In genomic region chr6:34062815-34063214, GRCh38 we compare ENCODE assay signal across 13 cellular contexts.
DNase-seq lines count a peak whose midpoint lies in the region; FAIRE-seq and TF ChIP-seq lines count a peak whose summit lies in the region.
"Had no signal": no experiment of that assay in that cellular context is flagged by ENCODE, and none has a peak within 500 bp of the region (broad histone marks: within the 10 kb centered on the region; RNA-seq: fewer than 3 reads in every experiment).

No MANE protein-coding gene starts in this region.

- H4K8ac ChIP-seq in H1 (ENCODE audit: extremely low read depth, insufficient read depth, low read length) (no peak overlapping the region), neuronal stem cell (ENCODE audit: low read depth, low read length) (peak overlapping the region; percentile 54)

- no peak overlapping the region for H2BK120ac ChIP-seq in H1 (replicated peaks; ENCODE audit: low read depth, low read length)
- peak overlapping the region; percentile 58 for H2BK120ac ChIP-seq in neuronal stem cell (ENCODE audit: low read depth, low read length)

- no peaks in the 10 kb centered on the region for H3K36me3 ChIP-seq in H1 (ENCODE audit: control insufficient read depth in 2 of 4, insufficient read depth in 4 of 4, low read length in 3 of 4)
- H3K36me3 ChIP-seq in neuronal stem cell (replicated peaks in 1 of 2; ENCODE audit: control insufficient read depth in 2 of 2, insufficient read depth in 2 of 2, low read length in 2 of 2), result no peaks in the 10 kb centered on the region
- H3K36me3 ChIP-seq: SJSA1 had no signal

- H4K20me1 ChIP-seq in H1 (replicated peaks in 1 of 2; ENCODE audit: control insufficient read depth in 1 of 2, insufficient read depth in 2 of 2, low read length in 2 of 2), result peaks cover 2 to 6% of the 10 kb centered on the region in 2 experiments

- H2BK15ac ChIP-seq in H1 (ENCODE audit: low read length) (no peak overlapping the region), neuronal stem cell (ENCODE audit: low read length) (no peak overlapping the region)

- H3K4me3 ChIP-seq in H1 (ENCODE audit: extremely low read depth in 1 of 4, insufficient read depth in 2 of 4, low read depth in 3 of 4, low read length in 4 of 4), result no peak overlapping the region
- no peak overlapping the region for H3K4me3 ChIP-seq in neuronal stem cell (ENCODE audit: low read length in 2 of 2)
- H3K4me3 ChIP-seq: SJSA1 had no signal

- no peak overlapping the region for H3K27ac ChIP-seq in H1 (ENCODE audit: low read depth, low read length)
- H3K27ac ChIP-seq in neuronal stem cell (replicated peaks; ENCODE audit: low read length), result no peak overlapping the region
- H3K27ac ChIP-seq: C4-2B, SJSA1 had no signal

- H2BK12ac ChIP-seq in H1 (ENCODE audit: low read depth, low read length) (no peak overlapping the region), neuronal stem cell (ENCODE audit: low read length) (peak overlapping the region; percentile 46)

- H3K79me1 ChIP-seq in H1 (ENCODE audit: low read depth, low read length) (no peaks in the 10 kb centered on the region), neuronal stem cell (ENCODE audit: low read depth, low read length) (no peaks in the 10 kb centered on the region)

- no peak for FAIRE-seq in H1 (lab: Jason Lieb, UNC)
- FAIRE-seq: endometrium had no signal

- POLR2A ChIA-PET in H1 (lab: Charles Lee; ENCODE audit: partially characterized antibody), result interaction anchor here (1.4 kb wide), 1 partner anchor 367 kb away, joined by 3 read pairs; no protein-coding TSS in a partner anchor

- H3K23me2 ChIP-seq in H1 (ENCODE audit: low read depth, low read length), result no peaks in the 10 kb centered on the region

- H3K9ac ChIP-seq in H1 (replicated peaks in 1 of 4; ENCODE audit: extremely low read depth in 1 of 4, low read depth in 3 of 4, low read length in 3 of 4) (no peak overlapping the region), neuronal stem cell (ENCODE audit: low read depth, low read length, poor library complexity) (no peak overlapping the region)

- peak; percentile 23 for TF ChIP-seq CTCF in GM12873 (IDR thresholded peaks at IDR 0.05; ENCODE audit: insufficient read depth, low read depth, low read length, missing control alignments)
- peak in 2 of 3 experiments; percentile 48; a peak in 3 of 4 replicates for TF ChIP-seq CTCF in H1 (IDR thresholded peaks at IDR 0.05; ENCODE audit: control extremely low read depth in 1 of 3, insufficient read depth in 1 of 3, low read depth in 1 of 3, low read length in 3 of 3)

- CTCF ChIA-PET in H1 (lab: Charles Lee; ENCODE audit: partially characterized antibody), result interaction anchor here (0.6 to 5.9 kb wide), 41 partner anchors 10 to 417 kb away, joined by 3 to 47 read pairs (median 4); no protein-coding TSS in a partner anchor

- H2BK20ac ChIP-seq in H1 (ENCODE audit: low read length), result no peak overlapping the region

- H3K23ac ChIP-seq in H1 (ENCODE audit: insufficient read length) (no peak overlapping the region), neuronal stem cell (ENCODE audit: low read depth, low read length, poor library complexity) (peak overlapping the region; percentile 21)

- 93% methylated on average over 7 of the region's 7 CpGs; no CpG with 5 or more reads in 1 of the 2 experiments for WGBS in H1 (ENCODE audit: extremely low coverage in 1 of 2, insufficient coverage in 1 of 2, insufficient read length in 1 of 2, insufficient replicate concordance in 2 of 2, low coverage in 1 of 2, low lambda C conversion rate in 2 of 2, missing lambda C conversion rate in 1 of 2), 2 experiments
- no CpG with 5 or more reads among the region's 7 CpGs for WGBS in neuronal stem cell (ENCODE audit: extremely low coverage in 2 of 2, insufficient read length in 2 of 2, insufficient replicate concordance in 1 of 2), 2 donors

- TF ChIP-seq RAD21 in H1 (IDR thresholded peaks at IDR 0.05 in 1 of 2, conservative IDR thresholded peaks at IDR 0.05 in 1 of 2; ENCODE audit: low read depth in 2 of 2, low read length in 2 of 2), result peak; percentile 29 to 44; a peak in 3 of 4 replicates

- H3K56ac ChIP-seq in H1 (replicated peaks; ENCODE audit: insufficient read length, low read depth, low read length), result no peak overlapping the region

- no peak overlapping the region for H3K18ac ChIP-seq in H1 (ENCODE audit: extremely low read depth, low read length)
- peak overlapping the region; percentile 69 for H3K18ac ChIP-seq in neuronal stem cell (ENCODE audit: low read length)

- no peaks in the 10 kb centered on the region for H3K79me2 ChIP-seq in H1 (ENCODE audit: control insufficient read depth in 1 of 2, insufficient read depth in 2 of 2, low read length in 2 of 2)

- H3K4ac ChIP-seq in H1 (replicated peaks; ENCODE audit: insufficient read length, low read depth, low read length), result no peak overlapping the region
- H3K4ac ChIP-seq in neuronal stem cell (ENCODE audit: low read length), result peak overlapping the region; percentile 53

- H3K14ac ChIP-seq in H1 (ENCODE audit: insufficient read length), result no peak overlapping the region
- no peak overlapping the region for H3K14ac ChIP-seq in neuronal stem cell (ENCODE audit: low read length)

- TF ChIP-seq POLR2A in H1 (IDR thresholded peaks at IDR 0.05; ENCODE audit: control extremely low read depth in 1 of 2, low read depth in 2 of 2, low read length in 2 of 2), result no peak

- H2AFZ ChIP-seq in H1 (ENCODE audit: low read length) (no peak overlapping the region), neuronal stem cell (ENCODE audit: low read length) (no peak overlapping the region)

- no peak overlapping the region for H4K91ac ChIP-seq in H1 (replicated peaks; ENCODE audit: insufficient read length, low read length)
- H4K91ac ChIP-seq in neuronal stem cell (ENCODE audit: low read depth, low read length, poor library complexity), result peak overlapping the region; percentile 0

- H3K9me3 ChIP-seq in H1 (ENCODE audit: insufficient read depth in 2 of 2, low read depth in 1 of 2, low read length in 1 of 2) (no peaks in the 10 kb centered on the region), neuronal stem cell (replicated peaks in 1 of 2; ENCODE audit: control insufficient read depth in 2 of 2, insufficient read depth in 1 of 2, low read depth in 1 of 2, low read length in 2 of 2) (no peaks in the 10 kb centered on the region)
- H3K9me3 ChIP-seq: SJSA1 had no signal

- no peaks in the 10 kb centered on the region for H3K27me3 ChIP-seq in H1 (replicated peaks in 1 of 4; ENCODE audit: control insufficient read depth in 3 of 4, extremely low read depth in 1 of 4, insufficient read depth in 3 of 4, low read length in 3 of 4)
- H3K27me3 ChIP-seq in neuronal stem cell (ENCODE audit: control insufficient read depth in 3 of 3, insufficient read depth in 3 of 3, low read depth in 1 of 3, low read length in 3 of 3), result peaks cover 0 to 36% (median 0%) of the 10 kb centered on the region in 3 experiments

- 0 out of 2 replicates have a peak overlapping the region, but pooled peaks have one; percentile 18 for H2AK5ac ChIP-seq in H1 (ENCODE audit: low read depth, low read length)
- H2AK5ac ChIP-seq in neuronal stem cell (ENCODE audit: low read depth, low read length), result peak overlapping the region; percentile 95

- no peak overlapping the region for H4K5ac ChIP-seq in H1 (ENCODE audit: insufficient read length, low read depth, low read length)

- no peak overlapping the region for H2BK5ac ChIP-seq in H1 (ENCODE audit: low read depth, low read length)
- no peak overlapping the region for H2BK5ac ChIP-seq in neuronal stem cell (ENCODE audit: low read length)

- H3K4me1 ChIP-seq in H1 (replicated peaks in 1 of 4; ENCODE audit: control insufficient read depth in 3 of 4, insufficient read depth in 4 of 4, low read length in 3 of 4) (peaks cover 0 to under 1% (median 0%) of the 10 kb centered on the region in 4 experiments; a peak in 1 of 7 replicates), neuronal stem cell (ENCODE audit: control insufficient read depth in 2 of 2, insufficient read depth in 1 of 2, low read depth in 1 of 2, low read length in 2 of 2) (no peaks in the 10 kb centered on the region)
- H3K4me1 ChIP-seq: SJSA1 had no signal

- H3K4me2 ChIP-seq in H1 (ENCODE audit: insufficient read depth in 1 of 2, low read depth in 2 of 2, low read length in 2 of 2) (no peak overlapping the region), neuronal stem cell (ENCODE audit: insufficient read depth, low read length, poor library complexity, severe bottlenecking) (no peak overlapping the region)

- peak; percentile 11 for DNase-seq in NCI-H82 treated with DMSO at 0.1 percent for 48 hours (lab: John Stamatoyannopoulos, UW; ENCODE audit: unreplicated experiment)
- DNase-seq in H1 (ENCODE audit: low read depth in 1 of 2, low spot score in 2 of 2), result peak in 1 of 2 experiments; percentile 64
- DNase-seq in neuronal stem cell (ENCODE audit: low spot score), result no peak
- DNase-seq in NCI-H69 (lab: John Stamatoyannopoulos, UW), result no peak
- DNase-seq in dedifferentiated amniotic fluid mesenchymal stem cell (ENCODE audit: extremely low spot score), result no peak
- no peak for DNase-seq in activated gamma-delta T cell (lab: John Stamatoyannopoulos, UW)
- DNase-seq: activated T-cell treated with anti-CD3 and anti-CD28 coated beads, Interleukin-2, amount 50 U/mL, for 4 hours; NCI-H1105 treated with DMSO at 0.1 percent for 48 hours; occipital lobe had no signal

- no peak for TF ChIP-seq EP300 in H1 (IDR thresholded peaks at IDR 0.05; ENCODE audit: borderline replicate concordance in 1 of 2, low read depth in 2 of 2, low read length in 2 of 2)

TF ChIP-seq in H1, 55 proteins besides CTCF, POLR2A, EP300 and RAD21 (continues in another document):
- TF ChIP-seq SP2 (IDR thresholded peaks at IDR 0.05; ENCODE audit: low read length) (no peak), YY1 (IDR thresholded peaks at IDR 0.05; ENCODE audit: low read depth, low read length) (no peak), ATF2 (IDR thresholded peaks at IDR 0.05; ENCODE audit: low read length) (no peak), CHD2 (IDR thresholded peaks at IDR 0.05; ENCODE audit: low read length) (no peak), NRF1 (IDR thresholded peaks at IDR 0.05; ENCODE audit: low read depth, low read length) (no peak), RNF2 (IDR thresholded peaks at IDR 0.05; ENCODE audit: borderline replicate concordance, low read depth, low read length, missing control alignments, poor library complexity, severe bottlenecking) (no peak), RXRA (IDR thresholded peaks at IDR 0.05; ENCODE audit: insufficient read depth, low read depth, low read length) (no peak), HDAC2 (IDR thresholded peaks at IDR 0.05; ENCODE audit: borderline replicate concordance in 1 of 2, low read depth in 2 of 2, low read length in 2 of 2) (no peak)
